Comparison of ENCODE assay signal across 32 cellular contexts in the genomic region with DNA sequence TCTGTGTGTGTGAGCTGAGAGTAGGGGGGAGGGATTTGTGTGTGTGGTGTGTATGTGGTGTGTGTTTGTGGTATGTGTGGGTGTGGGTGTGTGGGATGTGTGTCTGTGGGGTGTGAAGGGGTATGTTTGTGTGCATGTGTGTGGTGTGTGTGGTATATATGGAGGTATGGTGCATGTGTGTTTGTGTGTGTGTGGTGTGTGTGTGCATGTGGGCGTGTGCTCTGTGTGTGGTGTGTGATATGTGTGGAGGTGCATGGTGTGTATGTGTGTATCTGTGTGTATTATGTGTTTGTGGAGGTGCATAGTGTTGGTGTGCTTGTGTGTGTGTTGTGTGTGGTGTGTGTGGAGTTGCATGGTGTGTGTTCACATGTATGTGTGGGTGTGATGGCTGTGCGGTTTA.
"Had no signal": no experiment of that assay in that cellular context is flagged by ENCODE, and none has a peak within 500 bp of the region (broad histone marks: within the 10 kb centered on the region; RNA-seq: fewer than 3 reads in every experiment).

No MANE protein-coding gene starts in this region.

- ATAC-seq: activated CD4-positive, alpha-beta T cell treated with anti-CD3 and anti-CD28 coated beads for 36 hours; activated CD8-positive, alpha-beta memory T cell treated with anti-CD3 and anti-CD28 coated beads, Interleukin-2, amount 10 ng/mL, durations not matched to agents 7 days and 5 days; activated CD8-positive, alpha-beta T cell treated with anti-CD3 and anti-CD28 coated beads, Interleukin-2, amount 10 ng/mL, durations not matched to agents 7 days and 5 days; activated naive CD4-positive, alpha-beta T cell treated with anti-CD3 and anti-CD28 coated beads, Interleukin-2, amount 50 U/mL, for 72 hours; T-helper 17 cell had no signal

- H3K4me3 Mint-ChIP-seq: activated CD4-positive, alpha-beta memory T cell treated with anti-CD3 and anti-CD28 coated beads for 36 hours; activated CD4-positive, alpha-beta T cell treated with anti-CD3 and anti-CD28 coated beads for 36 hours; activated CD4-positive, alpha-beta T cell treated with anti-CD3 and anti-CD28 coated beads, Interleukin-2, amount 10 ng/mL, durations not matched to agents 24 days and 14 days; activated CD8-positive, alpha-beta memory T cell treated with anti-CD3 and anti-CD28 coated beads, Interleukin-2, amount 10 ng/mL, durations not matched to agents 7 days and 5 days; activated CD8-positive, alpha-beta T cell treated with anti-CD3 and anti-CD28 coated beads, Interleukin-2, amount 10 ng/mL, durations not matched to agents 7 days and 5 days; activated naive CD4-positive, alpha-beta T cell treated with anti-CD3 and anti-CD28 coated beads, Interleukin-2, amount 10 ng/mL, durations not matched to agents 7 days and 5 days; activated naive CD8-positive, alpha-beta T cell treated with anti-CD3 and anti-CD28 coated beads, Interleukin-2, amount 10 ng/mL, durations not matched to agents 7 days and 5 days; activated T-helper 1 cell treated with anti-CD3 and anti-CD28 coated beads, Interleukin-12 subunit alpha, Interleukin-12 subunit beta, Interleukin-2, Interleukin-4 antibody, amounts not matched to agents 30 ng/mL and 10 ng/mL and 1 ng/mL, durations not matched to agents 14 hours and 24 hours and 36 hours; brain; T-helper 17 cell had no signal

- FAIRE-seq: endometrium, endothelial cell of umbilical vein, frontal cortex had no signal

- H3K27me3 Mint-ChIP-seq: brain had no signal

- H3K9me3 ChIP-seq: ascending aorta, breast epithelium, colonic mucosa had no signal

- H3K4me3 ChIP-seq: ascending aorta, breast epithelium, cardiac muscle cell, colonic mucosa had no signal

- H3K36me3 ChIP-seq: ascending aorta, breast epithelium, cardiac muscle cell, colonic mucosa had no signal

- H3K27ac Mint-ChIP-seq: activated CD4-positive, alpha-beta memory T cell treated with anti-CD3 and anti-CD28 coated beads for 36 hours; activated CD4-positive, alpha-beta T cell treated with anti-CD3 and anti-CD28 coated beads for 36 hours; activated CD4-positive, alpha-beta T cell treated with anti-CD3 and anti-CD28 coated beads, Interleukin-2, amount 10 ng/mL, durations not matched to agents 24 days and 14 days; activated CD8-positive, alpha-beta memory T cell treated with anti-CD3 and anti-CD28 coated beads, Interleukin-2, amount 10 ng/mL, durations not matched to agents 7 days and 5 days; activated CD8-positive, alpha-beta T cell treated with anti-CD3 and anti-CD28 coated beads, Interleukin-2, amount 10 ng/mL, durations not matched to agents 7 days and 5 days; activated naive CD4-positive, alpha-beta T cell treated with anti-CD3 and anti-CD28 coated beads, Interleukin-2, amount 10 ng/mL, durations not matched to agents 7 days and 5 days; activated naive CD4-positive, alpha-beta T cell treated with anti-CD3 and anti-CD28 coated beads, Interleukin-2, amount 50 U/mL, for 72 hours; activated naive CD8-positive, alpha-beta T cell treated with anti-CD3 and anti-CD28 coated beads, Interleukin-2, amount 10 ng/mL, durations not matched to agents 7 days and 5 days; activated T-helper 1 cell treated with anti-CD3 and anti-CD28 coated beads, Interleukin-12 subunit alpha, Interleukin-12 subunit beta, Interleukin-2, Interleukin-4 antibody, amounts not matched to agents 30 ng/mL and 10 ng/mL and 1 ng/mL, durations not matched to agents 14 hours and 24 hours and 36 hours; activated T-helper 2 cell treated with anti-CD3 and anti-CD28 coated beads, Interferon-gamma antibody, Interleukin-2, Interleukin-4, amounts not matched to agents 10 μg/mL and 5 μg/mL and 100 μg/mL, durations not matched to agents 14 hours and 24 hours and 36 hours; brain; T-helper 17 cell had no signal

- H3K27me3 ChIP-seq: ascending aorta, cardiac muscle cell, colonic mucosa had no signal

- H3K4me1 Mint-ChIP-seq: activated CD4-positive, alpha-beta T cell treated with anti-CD3 and anti-CD28 coated beads for 36 hours; activated CD4-positive, alpha-beta T cell treated with anti-CD3 and anti-CD28 coated beads, Interleukin-2, amount 10 ng/mL, durations not matched to agents 24 days and 14 days; activated CD8-positive, alpha-beta memory T cell treated with anti-CD3 and anti-CD28 coated beads, Interleukin-2, amount 10 ng/mL, durations not matched to agents 7 days and 5 days; activated naive CD4-positive, alpha-beta T cell treated with anti-CD3 and anti-CD28 coated beads, Interleukin-2, amount 10 ng/mL, durations not matched to agents 7 days and 5 days; activated naive CD8-positive, alpha-beta T cell treated with anti-CD3 and anti-CD28 coated beads, Interleukin-2, amount 10 ng/mL, durations not matched to agents 7 days and 5 days; T-helper 17 cell had no signal

- H3K27ac ChIP-seq: ascending aorta, breast epithelium, cardiac muscle cell, colonic mucosa, epithelial cell of prostate had no signal

- H3K9me3 Mint-ChIP-seq: activated CD4-positive, alpha-beta memory T cell treated with anti-CD3 and anti-CD28 coated beads for 36 hours; activated CD4-positive, alpha-beta T cell treated with anti-CD3 and anti-CD28 coated beads, Interleukin-2, amount 10 ng/mL, durations not matched to agents 24 days and 14 days; activated naive CD4-positive, alpha-beta T cell treated with anti-CD3 and anti-CD28 coated beads, Interleukin-2, amount 10 ng/mL, durations not matched to agents 7 days and 5 days; activated naive CD4-positive, alpha-beta T cell treated with anti-CD3 and anti-CD28 coated beads, Interleukin-2, amount 50 U/mL, for 72 hours; activated naive CD8-positive, alpha-beta T cell treated with anti-CD3 and anti-CD28 coated beads, Interleukin-2, amount 10 ng/mL, durations not matched to agents 7 days and 5 days; activated T-helper 1 cell treated with anti-CD3 and anti-CD28 coated beads, Interleukin-12 subunit alpha, Interleukin-12 subunit beta, Interleukin-2, Interleukin-4 antibody, amounts not matched to agents 30 ng/mL and 10 ng/mL and 1 ng/mL, durations not matched to agents 14 hours and 24 hours and 36 hours; activated T-helper 2 cell treated with anti-CD3 and anti-CD28 coated beads, Interferon-gamma antibody, Interleukin-2, Interleukin-4, amounts not matched to agents 10 μg/mL and 5 μg/mL and 100 μg/mL, durations not matched to agents 14 hours and 24 hours and 36 hours had no signal

- DNase-seq: activated CD4-positive, alpha-beta memory T cell treated with anti-CD3 and anti-CD28 coated beads for 36 hours; activated CD4-positive, alpha-beta T cell treated with anti-CD3 and anti-CD28 coated beads for 36 hours; activated CD4-positive, alpha-beta T cell treated with anti-CD3 and anti-CD28 coated beads, Interleukin-2, amount 10 ng/mL, durations not matched to agents 24 days and 14 days; activated CD4-positive, CD25-positive, alpha-beta regulatory T cell; activated CD4-positive, CD25-positive, alpha-beta regulatory T cell treated with anti-CD3 and anti-CD28 coated beads, Interleukin-2, amount 50 U/mL, for 72 hours; activated CD8-positive, alpha-beta memory T cell treated with anti-CD3 and anti-CD28 coated beads, Interleukin-2, amount 10 ng/mL, durations not matched to agents 7 days and 5 days; activated CD8-positive, alpha-beta memory T cell treated with anti-CD3 and anti-CD28 coated beads, Interleukin-2, amount 50 U/mL, for 4 hours; activated CD8-positive, alpha-beta T cell treated with anti-CD3 and anti-CD28 coated beads, Interleukin-2, amount 10 ng/mL, durations not matched to agents 7 days and 5 days; activated effector memory CD4-positive, alpha-beta T cell treated with anti-CD3 and anti-CD28 coated beads, Interleukin-2, amount 50 U/mL, for 16 hours; activated naive CD4-positive, alpha-beta T cell treated with anti-CD3 and anti-CD28 coated beads, Interleukin-2, amount 10 ng/mL, durations not matched to agents 7 days and 5 days; activated naive CD8-positive, alpha-beta T cell treated with anti-CD3 and anti-CD28 coated beads, Interleukin-2, amount 10 ng/mL, durations not matched to agents 7 days and 5 days; activated T-cell treated with anti-CD3 and anti-CD28 coated beads, Interleukin-2, amount 50 U/mL, for 1 hour; activated T-cell treated with anti-CD3 and anti-CD28 coated beads, Interleukin-2, amount 50 U/mL, for 48 hours; central memory CD4-positive, alpha-beta T cell; cerebellar nuclear complex; colonic mucosa; effector CD8-positive, alpha-beta T cell; foreskin fibroblast; glutamatergic neuron; T-helper 1 cell; T-helper 17 cell had no signal

- H3K4me1 ChIP-seq: ascending aorta, breast epithelium, colonic mucosa had no signal

- H3K36me3 Mint-ChIP-seq: activated CD4-positive, alpha-beta memory T cell treated with anti-CD3 and anti-CD28 coated beads for 36 hours; activated CD8-positive, alpha-beta memory T cell treated with anti-CD3 and anti-CD28 coated beads, Interleukin-2, amount 10 ng/mL, durations not matched to agents 7 days and 5 days; activated naive CD4-positive, alpha-beta T cell treated with anti-CD3 and anti-CD28 coated beads, Interleukin-2, amount 10 ng/mL, durations not matched to agents 7 days and 5 days; activated naive CD4-positive, alpha-beta T cell treated with anti-CD3 and anti-CD28 coated beads, Interleukin-2, amount 50 U/mL, for 72 hours; activated naive CD8-positive, alpha-beta T cell treated with anti-CD3 and anti-CD28 coated beads, Interleukin-2, amount 10 ng/mL, durations not matched to agents 7 days and 5 days; brain had no signal
